14 cellular contexts compared by ENCODE assay signal in genomic region chr2:142880275-142880674, GRCh38. TPM values are rescaled to one million over a fixed set of nuclear protein-coding genes. Genes with fewer than 3 reads are reported as not detected.
DNase-seq lines count a peak whose midpoint lies in the region; TF ChIP-seq lines count a peak whose summit lies in the region.
"Had no signal": no experiment of that assay in that cellular context is flagged by ENCODE, and none has a peak within 500 bp of the region (broad histone marks: within the 10 kb centered on the region; RNA-seq: fewer than 3 reads in every experiment).

No MANE protein-coding gene starts in this region.

- no peaks in the 10 kb centered on the region for H3K27me3 Mint-ChIP-seq in activated T-cell treated with anti-CD3 and anti-CD28 coated beads, Interleukin-2, amount 50 U/mL, for 24 hours

- TF ChIP-seq CTCF in GM12864 (IDR thresholded peaks at IDR 0.05; ENCODE audit: low read depth, low read length, missing control alignments), result no peak
- no peak for TF ChIP-seq CTCF in epithelial cell of proximal tubule (conservative IDR thresholded peaks at IDR 0.05; ENCODE audit: low read depth, low read length)

- no peaks in the 10 kb centered on the region for H3K36me3 Mint-ChIP-seq in activated T-cell treated with anti-CD3 and anti-CD28 coated beads, Interleukin-2, amount 50 U/mL, for 24 hours (ENCODE audit: low read depth)

- H3K4me1 Mint-ChIP-seq in activated T-cell treated with anti-CD3 and anti-CD28 coated beads, Interleukin-2, amount 50 U/mL, for 24 hours (ENCODE audit: low read depth), result no peaks in the 10 kb centered on the region

- H3K4me3 ChIP-seq in GM12864 (ENCODE audit: low read depth, low read length) (peak overlapping the region; percentile 63), epithelial cell of proximal tubule (ENCODE audit: low read depth, low read length) (no peak overlapping the region), skeletal muscle cell (ENCODE audit: low read depth, low read length) (no peak overlapping the region)
- H3K4me3 ChIP-seq: lung had no signal

- peaks cover 4% of the 10 kb centered on the region for H3K9me3 Mint-ChIP-seq in activated T-cell treated with anti-CD3 and anti-CD28 coated beads, Interleukin-2, amount 50 U/mL, for 24 hours

- DNase-seq in GM12864 (ENCODE audit: low read depth) (no peak), LHCN-M2 (ENCODE audit: low read depth) (peak; percentile 42), epithelial cell of proximal tubule (ENCODE audit: low read depth) (peak; percentile 68), skeletal muscle cell (ENCODE audit: low read depth) (peak; percentile 66), mucosa of gallbladder (ENCODE audit: low spot score) (no peak)
- no peak for DNase-seq in activated T-cell treated with anti-CD3 and anti-CD28 coated beads, Interleukin-2, amount 50 U/mL, for 24 hours
- DNase-seq in NK-92 treated with Interleukin-12 subunit alpha and Interleukin-12 subunit beta, amount 100 ng/mL, for 24 hours (lab: John Stamatoyannopoulos, UW), result no peak
- DNase-seq in activated naive CD4-positive, alpha-beta T cell treated with anti-CD3 and anti-CD28 coated beads, Interleukin-2, amount 50 U/mL, for 16 hours, result no peak
- DNase-seq: activated T-cell treated with anti-CD3 and anti-CD28 coated beads, Interleukin-2, amount 50 U/mL, for 72 hours; Kasumi-1; NCI-H345; Right ventricle myocardium superior; stimulated activated CD4-positive, alpha-beta T cell treated with anti-CD3 and anti-CD28 coated beads, Interleukin-4, amount 100 ng/mL, for 24 hours had no signal

- H3K4me3 Mint-ChIP-seq in activated T-cell treated with anti-CD3 and anti-CD28 coated beads, Interleukin-2, amount 50 U/mL, for 24 hours, result no peak overlapping the region
- H3K4me3 Mint-ChIP-seq: activated T-cell treated with anti-CD3 and anti-CD28 coated beads, Interleukin-2, amount 50 U/mL, for 72 hours had no signal

- no peak overlapping the region for H3K27ac Mint-ChIP-seq in activated T-cell treated with anti-CD3 and anti-CD28 coated beads, Interleukin-2, amount 50 U/mL, for 24 hours
- H3K27ac Mint-ChIP-seq: activated T-cell treated with anti-CD3 and anti-CD28 coated beads, Interleukin-2, amount 50 U/mL, for 72 hours had no signal

RNA-seq across cellular contexts. Expression of gene KYNU, which starts 2.8 kb away (rescaled TPM):
- total RNA-seq in LHCN-M2 (2014; rRNA removed) (0.51 and 1.5 TPM in 2 replicates), epithelial cell of proximal tubule (1.3 and 2.0 TPM in 2 replicates), mucosa of gallbladder (3.3 TPM)
- 0.16 TPM for polyA plus RNA-seq in LHCN-M2 (2012)

Comparison
In these comparisons a context has a peak if more than half of its experiments do, and no peak if none do; other contexts are left out.
1. DNase-seq: peak in LHCN-M2 (single experiment), epithelial cell of proximal tubule (single experiment) and skeletal muscle cell (single experiment); none in GM12864 (single experiment), activated T-cell treated with anti-CD3 and anti-CD28 coated beads, Interleukin-2, amount 50 U/mL, for 24 hours (single experiment), NK-92 treated with Interleukin-12 subunit alpha and Interleukin-12 subunit beta, amount 100 ng/mL, for 24 hours (single experiment), mucosa of gallbladder (single experiment) and activated naive CD4-positive, alpha-beta T cell treated with anti-CD3 and anti-CD28 coated beads, Interleukin-2, amount 50 U/mL, for 16 hours (single experiment).